Comparison of ENCODE assay signal across 8 cellular contexts in genomic region chr11:72735495-72736027, GRCh38. TPM values are rescaled to one million over a fixed set of nuclear protein-coding genes. Genes with fewer than 3 reads are reported as not detected.
DNase-seq lines count a peak whose midpoint lies in the region; ATAC-seq and TF ChIP-seq lines count a peak whose summit lies in the region.

No MANE protein-coding gene starts in this region.

- TF ChIP-seq CTCF in foreskin fibroblast (IDR thresholded peaks at IDR 0.05; ENCODE audit: low read depth, low read length) (no peak), progenitor cell of endocrine pancreas (IDR thresholded peaks at IDR 0.05; ENCODE audit: unreplicated experiment) (no peak), glutamatergic neuron (IDR thresholded peaks at IDR 0.05; ENCODE audit: partially characterized antibody, unreplicated experiment) (no peak)

- H3K4me3 ChIP-seq in H7 (ENCODE audit: insufficient read depth, low read depth, low read length), result no peak overlapping the region
- H3K4me3 ChIP-seq in foreskin fibroblast (ENCODE audit: low read depth in 1 of 2, low read length in 2 of 2), result no peak overlapping the region

- H3K27me3 Mint-ChIP-seq in progenitor cell of endocrine pancreas, result no peaks in the 10 kb centered on the region
- peaks cover 5% of the 10 kb centered on the region for H3K27me3 Mint-ChIP-seq in glutamatergic neuron (ENCODE audit: unreplicated experiment)

- no peak for ATAC-seq in HG02610 (IDR thresholded peaks at IDR 0.05; ENCODE audit: unreplicated experiment)

- H3K36me3 ChIP-seq in H7 (replicated peaks; ENCODE audit: control insufficient read depth, insufficient read depth, low read length), result no peaks in the 10 kb centered on the region; the same call in 1 of the 2 replicates

- H3K9me3 Mint-ChIP-seq in progenitor cell of endocrine pancreas (ENCODE audit: low read depth) (no peaks in the 10 kb centered on the region), glutamatergic neuron (ENCODE audit: unreplicated experiment) (peaks cover 2% of the 10 kb centered on the region)

- peaks cover 12% of the 10 kb centered on the region for H3K36me3 Mint-ChIP-seq in progenitor cell of endocrine pancreas (ENCODE audit: insufficient read depth)
- peaks cover 5% of the 10 kb centered on the region for H3K36me3 Mint-ChIP-seq in glutamatergic neuron (ENCODE audit: unreplicated experiment)

- H3K27me3 ChIP-seq in H7 (ENCODE audit: control insufficient read depth, insufficient read depth, low read length), result no peaks in the 10 kb centered on the region

- H3K4me1 Mint-ChIP-seq in progenitor cell of endocrine pancreas (ENCODE audit: low read depth) (peaks cover 7% of the 10 kb centered on the region), glutamatergic neuron (ENCODE audit: low read depth, unreplicated experiment) (peaks cover 7% of the 10 kb centered on the region)

- DNase-seq in H7 (peak; percentile 56), SK-N-DZ (ENCODE audit: low spot score) (peak; percentile 100), foreskin fibroblast (peak; percentile 77 to 86), progenitor cell of endocrine pancreas (ENCODE audit: low spot score, unreplicated experiment) (no peak), Ammon's horn (ENCODE audit: low spot score) (no peak), glutamatergic neuron (no peak), NCI-H1436 treated with DMSO at 0.1 percent for 48 hours (lab: John Stamatoyannopoulos, UW) (no peak)

- H3K27ac Mint-ChIP-seq in progenitor cell of endocrine pancreas, result peak overlapping the region; percentile 78
- no peak overlapping the region for H3K27ac Mint-ChIP-seq in glutamatergic neuron (ENCODE audit: unreplicated experiment)

- H3K4me3 Mint-ChIP-seq in progenitor cell of endocrine pancreas (ENCODE audit: low read depth), result no peak overlapping the region
- no peak overlapping the region for H3K4me3 Mint-ChIP-seq in glutamatergic neuron (ENCODE audit: unreplicated experiment)

RNA-seq across cellular contexts. Expression of gene ARAP1, which starts 16.6 kb away (rescaled TPM):
- total RNA-seq in H7 (2014; rRNA removed; shearing (Covaris generic)), result 85.2 and 85.5 TPM in 2 replicates
- polyA plus RNA-seq in SK-N-DZ (2014; cell fraction: cytosol; rRNA removed), result 63.6 and 74.0 TPM in 2 replicates
- polyA plus RNA-seq in SK-N-DZ (2014; cell fraction: nucleus; rRNA removed), result 135 and 164 TPM in 2 replicates
- total RNA-seq in progenitor cell of endocrine pancreas, result 83.4 and 86.7 TPM in 2 replicates
- total RNA-seq in glutamatergic neuron (ENCODE audit: unreplicated experiment), result 20.5 TPM

RNA-seq across cellular contexts. Expression of gene STARD10, which starts 58.3 kb away (rescaled TPM):
- total RNA-seq in H7 (2014; rRNA removed; shearing (Covaris generic)), result 19.3 and 26.8 TPM in 2 replicates
- polyA plus RNA-seq in SK-N-DZ (2014; cell fraction: cytosol; rRNA removed), result 30.0 and 37.8 TPM in 2 replicates
- 20.7 and 34.3 TPM in 2 replicates for polyA plus RNA-seq in SK-N-DZ (2014; cell fraction: nucleus; rRNA removed)
- 212 and 220 TPM in 2 replicates for total RNA-seq in progenitor cell of endocrine pancreas
- 13.5 TPM for total RNA-seq in glutamatergic neuron (ENCODE audit: unreplicated experiment)

Comparison
In these comparisons a context has a peak if more than half of its experiments do, and no peak if none do; other contexts are left out.
1. DNase-seq: peak in H7 (single experiment), SK-N-DZ (single experiment) and foreskin fibroblast (2 of 2); none in progenitor cell of endocrine pancreas (single experiment), Ammon's horn (single experiment), glutamatergic neuron (single experiment) and NCI-H1436 treated with DMSO at 0.1 percent for 48 hours (single experiment).